In the genomic region with DNA sequence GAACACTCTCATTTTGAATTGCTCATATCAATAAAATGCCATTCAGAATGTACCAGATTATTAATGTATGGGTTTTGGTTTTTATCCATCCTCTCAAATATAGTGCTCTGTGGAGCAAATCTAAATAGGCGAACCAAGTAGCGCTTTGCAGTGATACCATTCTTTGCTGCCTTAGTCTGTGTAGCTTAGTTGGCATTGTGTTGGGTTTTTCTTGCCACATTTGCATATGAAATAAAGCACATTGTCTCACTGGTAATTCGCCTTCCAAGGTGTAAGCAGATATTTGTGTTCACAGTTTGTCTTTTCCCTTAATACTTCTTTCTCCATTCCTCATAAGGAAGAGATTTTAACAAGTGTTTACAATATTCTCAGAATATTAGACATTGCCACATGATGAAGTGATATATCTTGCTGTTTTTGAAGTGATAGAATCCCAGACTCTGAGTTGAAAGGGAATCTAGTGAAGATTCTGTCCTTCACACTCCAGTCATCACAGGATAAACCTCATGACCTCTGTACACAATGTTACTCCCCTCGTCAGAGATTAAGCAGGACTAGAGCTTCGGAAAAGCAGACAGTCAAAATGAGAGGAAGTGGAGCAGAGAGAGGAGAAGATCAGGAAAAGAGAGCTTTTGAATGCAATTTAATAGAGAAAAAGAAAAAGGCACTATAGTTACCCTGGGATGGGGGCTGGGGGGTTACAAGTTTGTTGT, we compare ENCODE assay signal across 19 cellular contexts. TPM values are rescaled to one million over a fixed set of nuclear protein-coding genes. Genes with fewer than 3 reads are reported as not detected.
DNase-seq lines count a peak whose midpoint lies in the region; ATAC-seq, FAIRE-seq and TF ChIP-seq lines count a peak whose summit lies in the region.
"Had no signal": no experiment of that assay in that cellular context is flagged by ENCODE, and none has a peak within 500 bp of the region (broad histone marks: within the 10 kb centered on the region; RNA-seq: fewer than 3 reads in every experiment).

No MANE protein-coding gene starts in this region.

- H3K9me3 ChIP-seq in GM23248 (ENCODE audit: low read depth) (no peaks in the 10 kb centered on the region), IMR-90 (ENCODE audit: control insufficient read depth, insufficient read depth, low read length) (no peaks in the 10 kb centered on the region), astrocyte (ENCODE audit: insufficient read depth, low read depth, low read length) (no peaks in the 10 kb centered on the region), neural progenitor cell (ENCODE audit: low read depth) (no peaks in the 10 kb centered on the region), body of pancreas (no peaks in the 10 kb centered on the region)
- H3K9me3 ChIP-seq: BLaER1 had no signal

- 70 to 71% methylated on average over 5 of the region's 5 CpGs for WGBS in GM23248 (ENCODE audit: low coverage in 1 of 2, low lambda C conversion rate in 2 of 2, missing lambda C conversion rate in 2 of 2), 2 experiments
- no CpG with 5 or more reads among the region's 5 CpGs for WGBS in IMR-90 (ENCODE audit: extremely low coverage in 2 of 2, insufficient read length in 1 of 2), 2 experiments
- 77 to 88% methylated on average over 5 of the region's 5 CpGs for WGBS in body of pancreas, 2 donors

- H3K27ac ChIP-seq in GM23248, result peak overlapping the region; percentile 46
- no peak overlapping the region for H3K27ac ChIP-seq in IMR-90 (ENCODE audit: insufficient read depth, low read length)
- no peak overlapping the region for H3K27ac ChIP-seq in astrocyte (ENCODE audit: low read depth, low read length)
- H3K27ac ChIP-seq in neural progenitor cell, result no peak overlapping the region
- no peak overlapping the region for H3K27ac ChIP-seq in body of pancreas
- H3K27ac ChIP-seq: BLaER1 had no signal

- no peak overlapping the region for H2AK5ac ChIP-seq in IMR-90 (ENCODE audit: low read depth, low read length)

- H3K4me3 Mint-ChIP-seq in astrocyte (ENCODE audit: unreplicated experiment) (no peak overlapping the region), neural progenitor cell (no peak overlapping the region)
- H3K4me3 Mint-ChIP-seq: CD14-positive monocyte; CD4-positive, alpha-beta memory T cell had no signal

- H3K9me2 ChIP-seq in GM23248 (ENCODE audit: insufficient read depth), result no peaks in the 10 kb centered on the region

- DNase-seq in GM23248, result no peak
- no peak for DNase-seq in IMR-90
- DNase-seq in astrocyte (ENCODE audit: low read depth), result no peak
- DNase-seq in neural progenitor cell (ENCODE audit: low spot score), result peak; percentile 37
- DNase-seq in inferior parietal cortex (ENCODE audit: extremely low spot score), result no peak
- DNase-seq in NCI-H1417 treated with DMSO at 0.1 percent for 48 hours (lab: John Stamatoyannopoulos, UW), result no peak
- DNase-seq in body of pancreas, result no peak
- DNase-seq in D721Med (ENCODE audit: insufficient read length, low spot score), result no peak
- DNase-seq: 8988T; CD4-positive, alpha-beta memory T cell; DMS79 treated with DMSO at 0.1 percent for 48 hours; GF-D8; H7 had no signal

- BruUV-seq in IMR-90 (replicated peaks; lab: Mats Ljungman, UMichigan), result no TSS peak

- H3K18ac ChIP-seq in IMR-90 (ENCODE audit: low read depth, low read length), result no peak overlapping the region

- H3K79me1 ChIP-seq in IMR-90 (ENCODE audit: low read depth in 1 of 2, low read length in 2 of 2), result peaks cover 0 to 8% of the 10 kb centered on the region in 2 experiments; a peak in 3 of 4 replicates

- dilution Hi-C loops in IMR-90 (cut with HindIII; ENCODE audit: low sequenced_read_pairs, unreplicated experiment), result no loop called here

- no peak overlapping the region for H3K23ac ChIP-seq in IMR-90 (ENCODE audit: low read depth, low read length)

- POLR2A ChIA-PET in IMR-90 (lab: Charles Lee; ENCODE audit: unreplicated experiment), result no interaction called here

- no peak overlapping the region; the same call in 1 of the 2 replicates for H3K4ac ChIP-seq in IMR-90 (ENCODE audit: low read depth, low read length)

- H3K9me3 Mint-ChIP-seq in astrocyte (ENCODE audit: unreplicated experiment) (no peaks in the 10 kb centered on the region), neural progenitor cell (no peaks in the 10 kb centered on the region)

- H2BK5ac ChIP-seq in IMR-90 (ENCODE audit: low read depth, low read length, poor library complexity, severe bottlenecking), result no peak overlapping the region

- FAIRE-seq in astrocyte (lab: Jason Lieb, UNC), result no peak
- no peak for FAIRE-seq in D721Med (lab: Jason Lieb, UNC)
- FAIRE-seq: HepG2 had no signal

- no peak overlapping the region for H4K91ac ChIP-seq in IMR-90 (ENCODE audit: insufficient read depth, low read depth, low read length)

- H2BK15ac ChIP-seq in IMR-90 (ENCODE audit: low read depth, low read length), result no peak overlapping the region

- intact Hi-C loops in IMR-90 (cut with micrococcal nuclease), result no loop called here
- intact Hi-C loops in body of pancreas (cut with DNase I), result loop anchor here (10.0 kb wide), 1 partner anchor 319 kb away; no protein-coding TSS in a partner anchor

- H3K9me1 ChIP-seq in IMR-90 (ENCODE audit: insufficient read depth, low read length), result peaks cover 17% of the 10 kb centered on the region

- H3K27me3 Mint-ChIP-seq in astrocyte (ENCODE audit: low read depth, unreplicated experiment) (no peaks in the 10 kb centered on the region), neural progenitor cell (ENCODE audit: insufficient read depth, low read depth) (peaks cover 6% of the 10 kb centered on the region)

- H3K4me1 Mint-ChIP-seq in astrocyte (ENCODE audit: low read depth, unreplicated experiment) (peaks cover 6% of the 10 kb centered on the region), neural progenitor cell (peaks cover 18% of the 10 kb centered on the region)
- H3K4me1 Mint-ChIP-seq: CD14-positive monocyte; CD4-positive, alpha-beta memory T cell had no signal

- TF ChIP-seq POLR2A in IMR-90 (IDR thresholded peaks at IDR 0.05; ENCODE audit: low read depth, low read length) (no peak), body of pancreas (IDR thresholded peaks at IDR 0.05) (no peak)

- H3F3A ChIP-seq in GM23248 (ENCODE audit: insufficient read depth) (peaks cover 47% of the 10 kb centered on the region), neural progenitor cell (ENCODE audit: low read depth) (peaks cover 15% of the 10 kb centered on the region)

- H2BK120ac ChIP-seq in IMR-90 (ENCODE audit: low read depth, low read length), result no peak overlapping the region

- CTCF ChIA-PET in IMR-90 (lab: Yijun Ruan, JAX), result interaction anchor here (0.6 kb wide), 1 partner anchor 542 kb away, joined by 3 read pairs; no protein-coding TSS in a partner anchor

- peaks cover 1% of the 10 kb centered on the region for H3K36me3 Mint-ChIP-seq in astrocyte (ENCODE audit: low read depth, unreplicated experiment)
- no peaks in the 10 kb centered on the region for H3K36me3 Mint-ChIP-seq in neural progenitor cell
- H3K36me3 Mint-ChIP-seq: CD14-positive monocyte; CD4-positive, alpha-beta memory T cell had no signal

- no peaks in the 10 kb centered on the region for H4K20me1 ChIP-seq in GM23248 (ENCODE audit: insufficient read depth)
- H4K20me1 ChIP-seq in IMR-90 (ENCODE audit: insufficient read depth, low read length), result no peaks in the 10 kb centered on the region
- no peaks in the 10 kb centered on the region for H4K20me1 ChIP-seq in astrocyte (ENCODE audit: insufficient read depth, low read length)
- H4K20me1 ChIP-seq in neural progenitor cell (ENCODE audit: low read depth), result no peaks in the 10 kb centered on the region
- H4K20me1 ChIP-seq: BLaER1 had no signal

- H4K5ac ChIP-seq in IMR-90 (ENCODE audit: low read depth, low read length), result no peak overlapping the region

- H3K14ac ChIP-seq in IMR-90 (replicated peaks; ENCODE audit: low read depth, low read length), result no peak overlapping the region

- H3K27ac Mint-ChIP-seq in astrocyte (ENCODE audit: unreplicated experiment) (peak overlapping the region; percentile 2), neural progenitor cell (no peak overlapping the region)
- H3K27ac Mint-ChIP-seq: CD14-positive monocyte; CD4-positive, alpha-beta memory T cell had no signal

- no peak for TF ChIP-seq RAD21 in IMR-90 (IDR thresholded peaks at IDR 0.05; ENCODE audit: low read length)

- ATAC-seq in IMR-90 (ENCODE audit: low read depth) (no peak), body of pancreas (no peak)
- ATAC-seq: HCT116, HepG2 had no signal

- in situ Hi-C loops in GM23248 (cut with MboI) (loop anchor here (5.0 kb wide), 1 partner anchor 322 kb away; no protein-coding TSS in a partner anchor), IMR-90 (cut with MboI; ENCODE audit: low sequenced_read_pairs) (no loop called here)

- H3K36me3 ChIP-seq in GM23248 (ENCODE audit: low read depth), result no peaks in the 10 kb centered on the region
- no peaks in the 10 kb centered on the region for H3K36me3 ChIP-seq in IMR-90 (ENCODE audit: control insufficient read depth, insufficient read depth, low read length)
- no peaks in the 10 kb centered on the region for H3K36me3 ChIP-seq in astrocyte (ENCODE audit: insufficient read depth, low read length)
- no peaks in the 10 kb centered on the region for H3K36me3 ChIP-seq in neural progenitor cell
- H3K36me3 ChIP-seq in body of pancreas (replicated peaks in 1 of 2; ENCODE audit: insufficient read depth in 1 of 2, low read depth in 2 of 2), result no peaks in the 10 kb centered on the region
- H3K36me3 ChIP-seq: BLaER1 had no signal

- peak overlapping the region; percentile 24 for H3K4me2 ChIP-seq in GM23248 (ENCODE audit: unreplicated experiment)
- no peak overlapping the region for H3K4me2 ChIP-seq in IMR-90 (ENCODE audit: low read depth, low read length)
- no peak overlapping the region for H3K4me2 ChIP-seq in astrocyte (ENCODE audit: low read length)
- H3K4me2 ChIP-seq in neural progenitor cell, result peak overlapping the region; percentile 56
- H3K4me2 ChIP-seq: BLaER1 had no signal

- H2BK20ac ChIP-seq in IMR-90 (ENCODE audit: low read depth, low read length), result peak overlapping the region; percentile 44; the same call in 1 of the 2 replicates

- no peak overlapping the region for H2AK9ac ChIP-seq in IMR-90 (replicated peaks; ENCODE audit: low read depth, low read length, poor library complexity)

- H3K4me3 ChIP-seq in GM23248 (no peak overlapping the region), IMR-90 (ENCODE audit: insufficient read depth, low read depth, low read length) (no peak overlapping the region), astrocyte (ENCODE audit: insufficient read depth, low read depth, low read length) (no peak overlapping the region), neural progenitor cell (no peak overlapping the region), body of pancreas (no peak overlapping the region)
- H3K4me3 ChIP-seq: BLaER1 had no signal

- H3K9ac ChIP-seq in GM23248 (0 out of 2 replicates have a peak overlapping the region, but pooled peaks have one; percentile 9), IMR-90 (ENCODE audit: low read depth, low read length) (no peak overlapping the region), astrocyte (ENCODE audit: low read length) (no peak overlapping the region), neural progenitor cell (no peak overlapping the region)
- H3K9ac ChIP-seq: BLaER1 had no signal

- H3K79me2 ChIP-seq in GM23248 (ENCODE audit: insufficient read depth), result no peaks in the 10 kb centered on the region
- H3K79me2 ChIP-seq in astrocyte (ENCODE audit: insufficient read depth, low read length), result no peaks in the 10 kb centered on the region
- H3K79me2 ChIP-seq in neural progenitor cell (ENCODE audit: low read depth), result no peaks in the 10 kb centered on the region

- H4K8ac ChIP-seq in IMR-90 (ENCODE audit: low read depth in 2 of 2, low read length in 2 of 2), result no peak overlapping the region

- H2AFZ ChIP-seq in GM23248, result peak overlapping the region; percentile 47; the same call in 1 of the 2 replicates
- H2AFZ ChIP-seq in IMR-90 (replicated peaks; ENCODE audit: low read length, poor library complexity), result no peak overlapping the region
- H2AFZ ChIP-seq in astrocyte (ENCODE audit: low read depth, low read length), result no peak overlapping the region
- no peak overlapping the region for H2AFZ ChIP-seq in neural progenitor cell (replicated peaks)

- no peak overlapping the region for H3K56ac ChIP-seq in IMR-90 (ENCODE audit: extremely low read depth, insufficient read depth, low read length)

- TF ChIP-seq CTCF in IMR-90 (conservative IDR thresholded peaks at IDR 0.05; ENCODE audit: low read depth, low read length) (no peak), astrocyte (IDR thresholded peaks at IDR 0.05; ENCODE audit: insufficient read depth, low read depth, low read length) (no peak), neural progenitor cell (IDR thresholded peaks at IDR 0.05) (no peak), body of pancreas (IDR thresholded peaks at IDR 0.05) (no peak), D721Med (IDR thresholded peaks at IDR 0.05; ENCODE audit: insufficient read depth, missing control alignments) (no peak)

- no peaks in the 10 kb centered on the region for H3K27me3 ChIP-seq in GM23248 (replicated peaks; ENCODE audit: insufficient read depth)
- H3K27me3 ChIP-seq in IMR-90 (ENCODE audit: control insufficient read depth, insufficient read depth, low read length), result no peaks in the 10 kb centered on the region
- no peaks in the 10 kb centered on the region for H3K27me3 ChIP-seq in astrocyte (ENCODE audit: insufficient read depth, low read length)
- no peaks in the 10 kb centered on the region for H3K27me3 ChIP-seq in neural progenitor cell
- H3K27me3 ChIP-seq in body of pancreas, result no peaks in the 10 kb centered on the region
- H3K27me3 ChIP-seq: BLaER1 had no signal

- H3K4me1 ChIP-seq in GM23248 (ENCODE audit: insufficient read depth) (peaks cover 31% of the 10 kb centered on the region), IMR-90 (ENCODE audit: control insufficient read depth, insufficient read depth, low read length) (peaks cover 2% of the 10 kb centered on the region; the same call in 1 of the 2 replicates), astrocyte (ENCODE audit: insufficient read depth, low read length) (peaks cover 7% of the 10 kb centered on the region), neural progenitor cell (peaks cover 20% of the 10 kb centered on the region), body of pancreas (peaks cover 2% of the 10 kb centered on the region)

RNA-seq across cellular contexts. Expression of a gene that starts 16.5 kb away (rescaled TPM):
- total RNA-seq in GM23248 (2014; rRNA removed; shearing (Covaris generic)), result not detected in 2 replicates
- polyA plus RNA-seq in GM23248 (2016; fragmentation: Nextera tagmentation; extraction: Ambion mirVana) (not detected in 2 replicates), IMR-90 (2012; rRNA removed) (0.10 TPM in 1 of 2 replicates, not detected in the other)
- total RNA-seq in IMR-90 (2012; rRNA removed) (not detected in 2 replicates), astrocyte (not detected in 2 replicates), neural progenitor cell (ENCODE audit: low replicate concordance) (not detected in 2 replicates), body of pancreas (not detected)
- 0.27 TPM in 1 of 2 replicates, not detected in the other for polyA plus RNA-seq in IMR-90 (2012; cell fraction: cytosol; rRNA removed)
- 0.11 and 0.21 TPM in 2 replicates for polyA plus RNA-seq in IMR-90 (2012; cell fraction: nucleus; rRNA removed; ENCODE audit: low replicate concordance)
- total RNA-seq: A673, H7 had no signal
- polyA plus RNA-seq: AG04450; CD14-positive monocyte; CD4-positive, alpha-beta memory T cell; HepG2 had no signal

RNA-seq across cellular contexts. Expression of a gene that starts 52.1 kb away (rescaled TPM):
- total RNA-seq in GM23248 (2014; rRNA removed; shearing (Covaris generic)), result 1,166 and 1,314 TPM in 2 replicates
- polyA plus RNA-seq in GM23248 (2016; fragmentation: Nextera tagmentation; extraction: Ambion mirVana) (2,015 and 2,061 TPM in 2 replicates), IMR-90 (2012; rRNA removed) (1,066 and 1,140 TPM in 2 replicates)
- total RNA-seq in IMR-90 (2012; rRNA removed) (637 and 765 TPM in 2 replicates), astrocyte (587 and 662 TPM in 2 replicates), neural progenitor cell (ENCODE audit: low replicate concordance) (42.8 and 74.7 TPM in 2 replicates), body of pancreas (100 to 1,000 TPM in 1 of 2 donors, 10 to 100 TPM in 1; 68.2 to 194 TPM)
- 293 and 869 TPM in 2 replicates for polyA plus RNA-seq in IMR-90 (2012; cell fraction: cytosol; rRNA removed)
- 63.7 and 319 TPM in 2 replicates for polyA plus RNA-seq in IMR-90 (2012; cell fraction: nucleus; rRNA removed; ENCODE audit: low replicate concordance)

Comparison
In these comparisons a context has a peak if more than half of its experiments do, and no peak if none do; other contexts are left out.
1. H3K4me2 ChIP-seq: peak in GM23248 (single experiment) and neural progenitor cell (single experiment); none in IMR-90 (single experiment) and astrocyte (single experiment).